In the genomic region with DNA sequence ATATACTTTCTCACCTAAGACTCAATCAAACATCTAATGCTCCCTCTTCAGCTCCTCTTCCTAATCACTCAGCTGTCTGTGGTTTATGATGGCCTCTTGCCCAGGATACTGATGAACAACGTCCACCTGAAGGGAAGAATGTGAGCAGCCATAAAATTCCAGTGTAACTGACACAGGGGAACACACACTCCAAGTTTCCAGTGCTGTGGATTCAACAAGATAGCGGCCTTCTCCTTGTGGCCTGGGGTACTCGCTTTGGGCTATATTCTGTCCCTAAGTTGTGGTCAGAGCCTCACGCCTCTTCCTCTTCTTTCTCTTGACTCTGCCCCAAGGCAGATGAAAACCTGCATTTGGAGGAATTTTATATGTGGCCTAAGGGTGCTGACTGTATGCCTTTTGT, we compare ENCODE assay signal across 15 cellular contexts. TPM values are rescaled to one million over a fixed set of nuclear protein-coding genes. Genes with fewer than 3 reads are reported as not detected.
DNase-seq lines count a peak whose midpoint lies in the region; ATAC-seq and TF ChIP-seq lines count a peak whose summit lies in the region.
"Had no signal": no experiment of that assay in that cellular context is flagged by ENCODE, and none has a peak within 500 bp of the region (broad histone marks: within the 10 kb centered on the region; RNA-seq: fewer than 3 reads in every experiment).

No MANE protein-coding gene starts in this region.

- H3K4me3 Mint-ChIP-seq in CD14-positive monocyte (peak overlapping the region; percentile 47 to 74), mesothelial cell of epicardium (no peak overlapping the region)
- no peak overlapping the region for H3K4me3 Mint-ChIP-seq in activated T-helper 2 cell treated with anti-CD3 and anti-CD28 coated beads, Interferon-gamma antibody, Interleukin-2, Interleukin-4, amounts not matched to agents 10 μg/mL and 5 μg/mL and 100 μg/mL, durations not matched to agents 14 hours and 24 hours and 36 hours (ENCODE audit: low read depth)

- H3K27ac Mint-ChIP-seq in CD14-positive monocyte (peak overlapping the region; percentile 89 to 99 (median 96)), mesothelial cell of epicardium (peak overlapping the region; percentile 21)
- H3K27ac Mint-ChIP-seq in activated T-helper 2 cell treated with anti-CD3 and anti-CD28 coated beads, Interferon-gamma antibody, Interleukin-2, Interleukin-4, amounts not matched to agents 10 μg/mL and 5 μg/mL and 100 μg/mL, durations not matched to agents 14 hours and 24 hours and 36 hours: peak overlapping the region; percentile 36

- H3K9ac ChIP-seq in GM23248: no peak overlapping the region

- peaks cover 13 to 16% of the 10 kb centered on the region in 2 donors for H3K36me3 Mint-ChIP-seq in CD14-positive monocyte
- peaks cover 23% of the 10 kb centered on the region for H3K36me3 Mint-ChIP-seq in activated T-helper 2 cell treated with anti-CD3 and anti-CD28 coated beads, Interferon-gamma antibody, Interleukin-2, Interleukin-4, amounts not matched to agents 10 μg/mL and 5 μg/mL and 100 μg/mL, durations not matched to agents 14 hours and 24 hours and 36 hours (ENCODE audit: low read depth)
- H3K36me3 Mint-ChIP-seq in mesothelial cell of epicardium: peaks cover 6% of the 10 kb centered on the region

- no peaks in the 10 kb centered on the region for H3K9me2 ChIP-seq in GM23248 (ENCODE audit: insufficient read depth)

- TF ChIP-seq CTCF in CD14-positive monocyte (IDR thresholded peaks at IDR 0.05): no peak
- TF ChIP-seq CTCF in mesothelial cell of epicardium (IDR thresholded peaks at IDR 0.05; ENCODE audit: unreplicated experiment): no peak

- peaks cover 85% of the 10 kb centered on the region for H3K4me1 ChIP-seq in GM23248 (ENCODE audit: insufficient read depth)

- H2AFZ ChIP-seq in GM23248: no peak overlapping the region

- peaks cover 88% of the 10 kb centered on the region for H3F3A ChIP-seq in GM23248 (ENCODE audit: insufficient read depth)

- no peak for ATAC-seq in HG03460 (IDR thresholded peaks at IDR 0.05; ENCODE audit: unreplicated experiment)
- ATAC-seq: HCT116 had no signal

- in situ Hi-C loops in GM23248 (cut with MboI): no loop called here

- H3K36me3 ChIP-seq in GM23248 (ENCODE audit: low read depth): no peaks in the 10 kb centered on the region
- H3K36me3 ChIP-seq: SJCRH30 had no signal

- H3K4me1 Mint-ChIP-seq in CD14-positive monocyte (peaks cover 96% of the 10 kb centered on the region), mesothelial cell of epicardium (peaks cover 68% of the 10 kb centered on the region)
- peaks cover 83% of the 10 kb centered on the region for H3K4me1 Mint-ChIP-seq in activated T-helper 2 cell treated with anti-CD3 and anti-CD28 coated beads, Interferon-gamma antibody, Interleukin-2, Interleukin-4, amounts not matched to agents 10 μg/mL and 5 μg/mL and 100 μg/mL, durations not matched to agents 14 hours and 24 hours and 36 hours (ENCODE audit: low read depth)

- H3K9me3 ChIP-seq in GM23248 (ENCODE audit: low read depth): no peaks in the 10 kb centered on the region
- H3K9me3 ChIP-seq: SJCRH30 had no signal

- 71 to 73% methylated on average over 4 of the region's 4 CpGs for WGBS in GM23248 (ENCODE audit: low coverage in 1 of 2, low lambda C conversion rate in 2 of 2, missing lambda C conversion rate in 2 of 2), 2 experiments

- DNase-seq in CD14-positive monocyte (ENCODE audit: low spot score): peak; percentile 16
- peak; percentile 30 for DNase-seq in GM23248
- no peak for DNase-seq in activated T-helper 2 cell treated with anti-CD3 and anti-CD28 coated beads, Interferon-gamma antibody, Interleukin-2, Interleukin-4, amounts not matched to agents 10 μg/mL and 5 μg/mL and 100 μg/mL, durations not matched to agents 14 hours and 24 hours and 36 hours (ENCODE audit: low spot score)
- peak in 1 of 2 experiments; percentile 7 for DNase-seq in mesothelial cell of epicardium (ENCODE audit: low spot score in 2 of 2, unreplicated experiment in 2 of 2)
- DNase-seq in GM19238 (ENCODE audit: insufficient read length, low spot score): no peak
- no peak for DNase-seq in HK-2 (ENCODE audit: unreplicated experiment)
- DNase-seq in AG08396 (ENCODE audit: low spot score): no peak
- DNase-seq: activated CD4-positive, alpha-beta T cell treated with anti-CD3 and anti-CD28 coated beads, Interleukin-2, amount 50 U/mL, for 48 hours; hypothalamus; Kasumi-1; NCI-H2227 treated with DMSO at 0.1 percent for 48 hours; SJCRH30 had no signal

- H3K79me2 ChIP-seq in GM23248 (ENCODE audit: insufficient read depth): peaks cover 97% of the 10 kb centered on the region

- no peaks in the 10 kb centered on the region for H3K9me3 Mint-ChIP-seq in CD14-positive monocyte
- H3K9me3 Mint-ChIP-seq in activated T-helper 2 cell treated with anti-CD3 and anti-CD28 coated beads, Interferon-gamma antibody, Interleukin-2, Interleukin-4, amounts not matched to agents 10 μg/mL and 5 μg/mL and 100 μg/mL, durations not matched to agents 14 hours and 24 hours and 36 hours: no peaks in the 10 kb centered on the region
- H3K9me3 Mint-ChIP-seq in mesothelial cell of epicardium: peaks cover 11% of the 10 kb centered on the region

- H3K27me3 ChIP-seq in GM23248 (replicated peaks; ENCODE audit: insufficient read depth): no peaks in the 10 kb centered on the region
- H3K27me3 ChIP-seq: SJCRH30 had no signal

- no peak overlapping the region for H3K4me2 ChIP-seq in GM23248 (ENCODE audit: unreplicated experiment)

- peak overlapping the region; percentile 14; the same call in 1 of the 2 replicates for H3K27ac ChIP-seq in GM23248
- H3K27ac ChIP-seq: SJCRH30 had no signal

- H3K27me3 Mint-ChIP-seq in CD14-positive monocyte (ENCODE audit: low read depth in 3 of 3) (peaks cover 0 to 5% (median 0%) of the 10 kb centered on the region in 3 donors), mesothelial cell of epicardium (ENCODE audit: low read depth) (no peaks in the 10 kb centered on the region)
- no peaks in the 10 kb centered on the region for H3K27me3 Mint-ChIP-seq in activated T-helper 2 cell treated with anti-CD3 and anti-CD28 coated beads, Interferon-gamma antibody, Interleukin-2, Interleukin-4, amounts not matched to agents 10 μg/mL and 5 μg/mL and 100 μg/mL, durations not matched to agents 14 hours and 24 hours and 36 hours (ENCODE audit: low read depth)

- H4K20me1 ChIP-seq in GM23248 (ENCODE audit: insufficient read depth): 0 out of 2 replicates have a peak, but pooled peaks cover 6% of the 10 kb centered on the region

- H3K4me3 ChIP-seq in GM23248: no peak overlapping the region
- H3K4me3 ChIP-seq: SJCRH30, skin epidermis had no signal

- intact Hi-C loops in CD14-positive monocyte (cut with micrococcal nuclease): no loop called here
- intact Hi-C loops in activated T-helper 2 cell treated with anti-CD3 and anti-CD28 coated beads, Interferon-gamma antibody, Interleukin-2, Interleukin-4, amounts not matched to agents 10 μg/mL and 5 μg/mL and 100 μg/mL, durations not matched to agents 14 hours and 24 hours and 36 hours (cut with micrococcal nuclease): no loop called here

RNA-seq across cellular contexts. Expression of a gene that starts 11.7 kb away (rescaled TPM):
- polyA plus RNA-seq in CD14-positive monocyte: 10 to 100 TPM; 27.6 to 38.6 TPM
- 70.8 and 74.3 TPM in 2 replicates for total RNA-seq in GM23248 (2014; rRNA removed; shearing (Covaris generic))
- 139 and 140 TPM in 2 replicates for polyA plus RNA-seq in GM23248 (2016; fragmentation: Nextera tagmentation; extraction: Ambion mirVana)
- total RNA-seq in activated T-helper 2 cell treated with anti-CD3 and anti-CD28 coated beads, Interferon-gamma antibody, Interleukin-2, Interleukin-4, amounts not matched to agents 10 μg/mL and 5 μg/mL and 100 μg/mL, durations not matched to agents 14 hours and 24 hours and 36 hours: 60.6 and 64.0 TPM in 2 replicates
- total RNA-seq in mesothelial cell of epicardium: 78.3 to 81.4 TPM (median 78.9 TPM) in 3 replicates

Comparison
In these comparisons a context has a peak if more than half of its experiments do, and no peak if none do; other contexts are left out.
1. DNase-seq: peak in CD14-positive monocyte (single experiment) and GM23248 (single experiment); none in activated T-helper 2 cell treated with anti-CD3 and anti-CD28 coated beads, Interferon-gamma antibody, Interleukin-2, Interleukin-4, amounts not matched to agents 10 μg/mL and 5 μg/mL and 100 μg/mL, durations not matched to agents 14 hours and 24 hours and 36 hours (single experiment), GM19238 (single experiment), HK-2 (single experiment) and AG08396 (single experiment).
2. H3K27ac Mint-ChIP-seq: peak in every context shown above with its lines; median percentile 96 in CD14-positive monocyte; 36 in activated T-helper 2 cell treated with anti-CD3 and anti-CD28 coated beads, Interferon-gamma antibody, Interleukin-2, Interleukin-4, amounts not matched to agents 10 μg/mL and 5 μg/mL and 100 μg/mL, durations not matched to agents 14 hours and 24 hours and 36 hours; 21 in mesothelial cell of epicardium.
3. H3K4me3 Mint-ChIP-seq: peak in CD14-positive monocyte (2 of 2); none in activated T-helper 2 cell treated with anti-CD3 and anti-CD28 coated beads, Interferon-gamma antibody, Interleukin-2, Interleukin-4, amounts not matched to agents 10 μg/mL and 5 μg/mL and 100 μg/mL, durations not matched to agents 14 hours and 24 hours and 36 hours (single experiment) and mesothelial cell of epicardium (single experiment).